14 cellular contexts compared by ENCODE assay signal in the genomic region with DNA sequence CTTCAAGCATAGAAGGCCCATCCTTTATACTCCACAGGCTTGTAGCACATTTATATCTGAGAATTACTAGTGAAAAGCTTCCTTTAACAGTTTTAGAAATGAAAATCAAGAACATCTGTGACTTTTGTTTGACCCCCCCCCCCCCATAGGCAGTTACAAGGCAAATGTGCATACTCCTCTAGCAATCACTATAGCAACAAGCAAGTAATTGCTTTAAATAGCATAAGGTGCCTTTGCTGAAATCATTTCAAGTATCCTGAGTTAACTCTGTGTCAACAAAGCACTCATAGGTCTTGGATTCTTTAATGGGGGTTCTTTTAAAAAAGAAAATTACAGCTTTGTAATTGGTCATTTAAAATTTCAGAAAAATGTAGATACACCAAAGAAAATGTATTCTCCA.
"Had no signal": no experiment of that assay in that cellular context is flagged by ENCODE, and none has a peak within 500 bp of the region (broad histone marks: within the 10 kb centered on the region; RNA-seq: fewer than 3 reads in every experiment).

No MANE protein-coding gene starts in this region.

- DNase-seq: activated CD4-positive, alpha-beta memory T cell treated with anti-CD3 and anti-CD28 coated beads, Interleukin-2, amount 10 ng/mL, durations not matched to agents 7 days and 5 days; activated CD4-positive, alpha-beta T cell treated with anti-CD3 and anti-CD28 coated beads for 4 hours; activated effector memory CD4-positive, alpha-beta T cell treated with Interleukin-2 at 50 U/mL for 16 hours; activated T-cell treated with anti-CD3 and anti-CD28 coated beads, Interleukin-2, amount 50 U/mL, for 4 hours; adrenal gland; dorsolateral prefrontal cortex; endodermal cell; heart right ventricle; left colon; sigmoid colon; spleen had no signal

- H3K27ac ChIP-seq: adrenal gland, cardiac muscle cell, dorsolateral prefrontal cortex, gastroesophageal sphincter, heart right ventricle, neural progenitor cell, sigmoid colon, spleen had no signal

- H3K27me3 ChIP-seq: adrenal gland, cardiac muscle cell, dorsolateral prefrontal cortex, gastroesophageal sphincter, heart right ventricle, neural progenitor cell, sigmoid colon, spleen had no signal

- H3K4me3 ChIP-seq: adrenal gland, cardiac muscle cell, dorsolateral prefrontal cortex, gastroesophageal sphincter, heart right ventricle, neural progenitor cell, sigmoid colon, spleen had no signal

- H3K4me1 ChIP-seq: adrenal gland, gastroesophageal sphincter, heart right ventricle, neural progenitor cell, sigmoid colon, spleen had no signal

- H3K36me3 ChIP-seq: adrenal gland, cardiac muscle cell, gastroesophageal sphincter, heart right ventricle, neural progenitor cell, sigmoid colon, spleen had no signal

- ATAC-seq: activated T-cell treated with anti-CD3 and anti-CD28 coated beads, Interleukin-2, amount 50 U/mL, for 4 hours; gastroesophageal sphincter; heart right ventricle; left colon had no signal

- H3K4me2 ChIP-seq: neural progenitor cell had no signal

- H3K9ac ChIP-seq: neural progenitor cell had no signal
